Comparison of ENCODE assay signal across 32 cellular contexts in the genomic region with DNA sequence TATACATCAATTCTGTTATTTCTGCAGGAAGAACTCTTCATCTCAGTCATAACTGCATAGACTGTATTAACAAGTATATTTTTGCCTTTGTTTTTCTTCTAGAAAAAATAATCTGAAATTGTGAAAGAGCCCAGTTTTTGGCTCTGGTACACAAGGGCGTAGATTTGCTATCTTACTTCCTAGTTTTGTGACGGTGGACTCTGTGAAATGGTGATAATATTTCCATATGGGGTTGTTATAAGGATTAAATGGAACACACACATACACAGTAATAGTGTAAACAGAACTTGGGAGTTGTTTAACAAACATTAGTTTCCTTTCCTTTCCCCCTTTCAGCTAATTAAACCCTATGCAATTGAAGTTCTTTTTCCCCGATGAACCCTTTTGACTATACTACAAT.
"Had no signal": no experiment of that assay in that cellular context is flagged by ENCODE, and none has a peak within 500 bp of the region (broad histone marks: within the 10 kb centered on the region; RNA-seq: fewer than 3 reads in every experiment).

No MANE protein-coding gene starts in this region.

- H3K4me1 Mint-ChIP-seq: endodermal cell, nephron had no signal

- H3K27me3 ChIP-seq: colonic mucosa, esophagus squamous epithelium, foreskin keratinocyte, gastroesophageal sphincter, heart left ventricle, neural progenitor cell, suprapubic skin, transverse colon, upper lobe of right lung, vagina had no signal

- H3K9me3 ChIP-seq: colonic mucosa, esophagus squamous epithelium, gastroesophageal sphincter, transverse colon, upper lobe of right lung, vagina had no signal

- ATAC-seq: foreskin keratinocyte; gastroesophageal sphincter; left colon; naive thymus-derived CD4-positive, alpha-beta T cell; sciatic nerve; stimulated activated naive CD8-positive, alpha-beta T cell treated with anti-CD3 and anti-CD28 coated beads, Interleukin-15, amount 100 ng/mL, for 72 hours; upper lobe of right lung had no signal

- H3K4me2 ChIP-seq: neural progenitor cell, smooth muscle cell had no signal

- H3K4me3 Mint-ChIP-seq: dendritic cell treated with granulocyte-macrophage colony-stimulating factor and Interleukin-4, amounts not matched to agents 40 ng/mL and 50 ng/mL, for 4 days; endodermal cell; immature natural killer cell; naive thymus-derived CD4-positive, alpha-beta T cell; nephron; neural progenitor cell; stimulated activated naive CD8-positive, alpha-beta T cell treated with anti-CD3 and anti-CD28 coated beads, Interleukin-15, amount 100 ng/mL, for 72 hours had no signal

- H3K27me3 Mint-ChIP-seq: dendritic cell treated with granulocyte-macrophage colony-stimulating factor and Interleukin-4, amounts not matched to agents 40 ng/mL and 50 ng/mL, for 4 days; naive thymus-derived CD4-positive, alpha-beta T cell; progenitor cell of endocrine pancreas; stimulated activated naive CD8-positive, alpha-beta T cell treated with anti-CD3 and anti-CD28 coated beads, Interleukin-15, amount 100 ng/mL, for 72 hours had no signal

- H3K9me3 Mint-ChIP-seq: dendritic cell treated with granulocyte-macrophage colony-stimulating factor and Interleukin-4, amounts not matched to agents 40 ng/mL and 50 ng/mL, for 4 days; endodermal cell; immature natural killer cell; naive thymus-derived CD4-positive, alpha-beta T cell; neural progenitor cell; stimulated activated naive CD8-positive, alpha-beta T cell treated with anti-CD3 and anti-CD28 coated beads, Interleukin-15, amount 100 ng/mL, for 72 hours had no signal

- H3K9ac ChIP-seq: neural progenitor cell, parathyroid adenoma had no signal

- H3K27ac Mint-ChIP-seq: dendritic cell treated with granulocyte-macrophage colony-stimulating factor and Interleukin-4, amounts not matched to agents 40 ng/mL and 50 ng/mL, for 4 days; endodermal cell; immature natural killer cell; nephron; neural progenitor cell; progenitor cell of endocrine pancreas; stimulated activated naive CD8-positive, alpha-beta T cell treated with anti-CD3 and anti-CD28 coated beads, Interleukin-15, amount 100 ng/mL, for 72 hours had no signal

- H3K4me3 ChIP-seq: colonic mucosa, esophagus squamous epithelium, gastroesophageal sphincter, heart left ventricle, neural progenitor cell, smooth muscle cell, suprapubic skin, transverse colon, upper lobe of right lung, vagina had no signal

- H3K27ac ChIP-seq: colonic mucosa, esophagus squamous epithelium, foreskin keratinocyte, gastroesophageal sphincter, neural progenitor cell, parathyroid adenoma, suprapubic skin, transverse colon, upper lobe of right lung, vagina had no signal

- H2AFZ ChIP-seq: neural progenitor cell, parathyroid adenoma had no signal

- DNase-seq: colonic mucosa; effector CD8-positive, alpha-beta T cell; endodermal cell; esophagus squamous epithelium; foreskin keratinocyte; heart left ventricle; hypothalamus; immature natural killer cell; islet precursor cell; kidney glomerular epithelial cell; left colon; mesendoderm; midbrain; naive thymus-derived CD4-positive, alpha-beta T cell; stimulated activated CD4-positive, alpha-beta T cell treated with anti-CD3 and anti-CD28 coated beads, Interleukin-12 subunit alpha, Interleukin-12 subunit beta, amount 100 ng/mL, for 4 hours; stimulated activated CD4-positive, alpha-beta T cell treated with anti-CD3 and anti-CD28 coated beads, Interleukin-1b, Interleukin-23, amount 100 ng/mL, for 48 hours; stimulated activated CD4-positive, alpha-beta T cell treated with anti-CD3 and anti-CD28 coated beads, Interleukin-4, amount 100 ng/mL, for 1 hour; stimulated activated CD8-positive, alpha-beta memory T cell treated with anti-CD3 and anti-CD28 coated beads, Interleukin-4, amount 100 ng/mL, for 48 hours; stimulated activated naive CD4-positive, alpha-beta T cell; stimulated activated naive CD8-positive, alpha-beta T cell treated with anti-CD3 and anti-CD28 coated beads, Interleukin-15, amount 100 ng/mL, for 72 hours; transverse colon; upper lobe of right lung had no signal

- H3K4me1 ChIP-seq: colonic mucosa, neural progenitor cell, parathyroid adenoma had no signal
